ENCODE assay signal across 27 cellular contexts in the genomic region with DNA sequence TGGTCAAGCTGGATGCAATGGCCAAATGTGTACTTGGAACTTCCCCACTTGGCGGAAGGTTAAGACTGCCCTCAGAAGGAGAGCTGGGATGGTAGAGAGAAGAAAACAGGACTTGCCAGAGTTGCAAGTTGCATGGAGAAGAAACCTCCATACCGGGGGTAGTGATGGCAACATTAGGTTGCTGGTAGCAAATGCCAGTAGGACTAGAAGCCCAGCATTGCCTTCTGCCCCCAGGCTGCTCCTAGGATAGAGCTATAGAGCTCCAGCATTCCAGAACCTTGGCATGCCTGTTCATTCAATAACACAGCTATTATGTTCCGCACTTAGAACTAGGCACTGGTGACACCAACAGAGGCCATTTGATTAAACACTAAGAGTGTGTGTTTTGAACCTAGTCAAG. TPM values are rescaled to one million over a fixed set of nuclear protein-coding genes. Genes with fewer than 3 reads are reported as not detected.
DNase-seq lines count a peak whose midpoint lies in the region; ATAC-seq lines count a peak whose summit lies in the region.
"Had no signal": no experiment of that assay in that cellular context is flagged by ENCODE, and none has a peak within 500 bp of the region (broad histone marks: within the 10 kb centered on the region; RNA-seq: fewer than 3 reads in every experiment).

No MANE protein-coding gene starts in this region.

- H3K4me1 Mint-ChIP-seq in CD4-positive, CD25-positive, alpha-beta regulatory T cell = peaks cover 4 to 47% (median 36%) of the 10 kb centered on the region in 4 donors
- H3K4me1 Mint-ChIP-seq in dendritic cell treated with granulocyte-macrophage colony-stimulating factor and Interleukin-4, amounts not matched to agents 40 ng/mL and 50 ng/mL, for 4 days (ENCODE audit: low read depth) = peaks cover 87% of the 10 kb centered on the region
- H3K4me1 Mint-ChIP-seq in stimulated activated effector memory CD8-positive, alpha-beta T cell treated with anti-CD3 and anti-CD28 coated beads, Interleukin-12 subunit alpha, Interleukin-12 subunit beta, amount 100 ng/mL, for 72 hours = peaks cover 64% of the 10 kb centered on the region
- H3K4me1 Mint-ChIP-seq: mesothelial cell of epicardium had no signal

- no peak overlapping the region for H2AFZ ChIP-seq in Karpas-422 (ENCODE audit: low read length)

- H3K4me3 Mint-ChIP-seq in CD4-positive, CD25-positive, alpha-beta regulatory T cell = no peak overlapping the region
- H3K4me3 Mint-ChIP-seq in dendritic cell treated with granulocyte-macrophage colony-stimulating factor and Interleukin-4, amounts not matched to agents 40 ng/mL and 50 ng/mL, for 4 days = no peak overlapping the region
- H3K4me3 Mint-ChIP-seq in stimulated activated effector memory CD8-positive, alpha-beta T cell treated with anti-CD3 and anti-CD28 coated beads, Interleukin-12 subunit alpha, Interleukin-12 subunit beta, amount 100 ng/mL, for 72 hours = no peak overlapping the region
- H3K4me3 Mint-ChIP-seq: activated CD4-positive, alpha-beta memory T cell treated with anti-CD3 and anti-CD28 coated beads, Interleukin-2, amount 10 ng/mL, durations not matched to agents 7 days and 5 days; activated naive CD8-positive, alpha-beta T cell treated with anti-CD3 and anti-CD28 coated beads, Interleukin-2, amount 50 U/mL, for 24 hours; mesothelial cell of epicardium had no signal

- H3K36me3 Mint-ChIP-seq in CD4-positive, CD25-positive, alpha-beta regulatory T cell = peaks cover 8% of the 10 kb centered on the region
- peaks cover 48% of the 10 kb centered on the region for H3K36me3 Mint-ChIP-seq in dendritic cell treated with granulocyte-macrophage colony-stimulating factor and Interleukin-4, amounts not matched to agents 40 ng/mL and 50 ng/mL, for 4 days (ENCODE audit: low read depth)
- peaks cover 18% of the 10 kb centered on the region for H3K36me3 Mint-ChIP-seq in stimulated activated effector memory CD8-positive, alpha-beta T cell treated with anti-CD3 and anti-CD28 coated beads, Interleukin-12 subunit alpha, Interleukin-12 subunit beta, amount 100 ng/mL, for 72 hours
- H3K36me3 Mint-ChIP-seq: mesothelial cell of epicardium had no signal

- no peaks in the 10 kb centered on the region for H3K27me3 Mint-ChIP-seq in CD4-positive, CD25-positive, alpha-beta regulatory T cell
- H3K27me3 Mint-ChIP-seq in dendritic cell treated with granulocyte-macrophage colony-stimulating factor and Interleukin-4, amounts not matched to agents 40 ng/mL and 50 ng/mL, for 4 days = no peaks in the 10 kb centered on the region
- H3K27me3 Mint-ChIP-seq: activated CD4-positive, alpha-beta memory T cell treated with anti-CD3 and anti-CD28 coated beads, Interleukin-2, amount 10 ng/mL, durations not matched to agents 7 days and 5 days; activated naive CD8-positive, alpha-beta T cell treated with anti-CD3 and anti-CD28 coated beads, Interleukin-2, amount 50 U/mL, for 24 hours; naive thymus-derived CD4-positive, alpha-beta T cell had no signal

- no peak for DNase-seq in CD4-positive, CD25-positive, alpha-beta regulatory T cell
- DNase-seq in Karpas-422 (no peak), NCI-H2029 (lab: John Stamatoyannopoulos, UW) (no peak), NCI-H1092 (lab: John Stamatoyannopoulos, UW) (no peak)
- DNase-seq in stimulated activated effector memory CD8-positive, alpha-beta T cell treated with anti-CD3 and anti-CD28 coated beads, Interleukin-12 subunit alpha, Interleukin-12 subunit beta, amount 100 ng/mL, for 72 hours (ENCODE audit: low spot score in 2 of 2) = no peak
- DNase-seq: activated CD4-positive, alpha-beta memory T cell treated with anti-CD3 and anti-CD28 coated beads, Interleukin-2, amount 10 ng/mL, durations not matched to agents 7 days and 5 days; activated effector memory CD4-positive, alpha-beta T cell treated with Interleukin-2 at 50 U/mL for 16 hours; activated naive CD8-positive, alpha-beta T cell treated with anti-CD3 and anti-CD28 coated beads, Interleukin-2, amount 50 U/mL, for 24 hours; left ventricle myocardium superior; naive thymus-derived CD4-positive, alpha-beta T cell; NCI-H2081; NCI-H2227 treated with DMSO at 0.1 percent for 48 hours; NCI-H69 had no signal

- H3K4me1 ChIP-seq in CD4-positive, CD25-positive, alpha-beta regulatory T cell (ENCODE audit: control insufficient read depth, insufficient read depth, low read length, poor library complexity, severe bottlenecking) = peaks cover 37% of the 10 kb centered on the region
- H3K4me1 ChIP-seq in Karpas-422 (ENCODE audit: low read length) = peaks cover 97% of the 10 kb centered on the region

- peak overlapping the region in 2 of 3 donors; percentile 88 to 94 for H3K27ac Mint-ChIP-seq in CD4-positive, CD25-positive, alpha-beta regulatory T cell
- H3K27ac Mint-ChIP-seq in dendritic cell treated with granulocyte-macrophage colony-stimulating factor and Interleukin-4, amounts not matched to agents 40 ng/mL and 50 ng/mL, for 4 days = peak overlapping the region; percentile 88
- peak overlapping the region; percentile 98 for H3K27ac Mint-ChIP-seq in stimulated activated effector memory CD8-positive, alpha-beta T cell treated with anti-CD3 and anti-CD28 coated beads, Interleukin-12 subunit alpha, Interleukin-12 subunit beta, amount 100 ng/mL, for 72 hours
- H3K27ac Mint-ChIP-seq: activated CD4-positive, alpha-beta memory T cell treated with anti-CD3 and anti-CD28 coated beads, Interleukin-2, amount 10 ng/mL, durations not matched to agents 7 days and 5 days; mesothelial cell of epicardium had no signal

- H4K20me1 ChIP-seq in Karpas-422 (ENCODE audit: insufficient read depth, low read depth, low read length) = peaks cover 4% of the 10 kb centered on the region; the same call in 1 of the 2 replicates

- H3K9me3 Mint-ChIP-seq in CD4-positive, CD25-positive, alpha-beta regulatory T cell = no peaks in the 10 kb centered on the region
- no peaks in the 10 kb centered on the region for H3K9me3 Mint-ChIP-seq in dendritic cell treated with granulocyte-macrophage colony-stimulating factor and Interleukin-4, amounts not matched to agents 40 ng/mL and 50 ng/mL, for 4 days
- no peaks in the 10 kb centered on the region for H3K9me3 Mint-ChIP-seq in stimulated activated effector memory CD8-positive, alpha-beta T cell treated with anti-CD3 and anti-CD28 coated beads, Interleukin-12 subunit alpha, Interleukin-12 subunit beta, amount 100 ng/mL, for 72 hours
- H3K9me3 Mint-ChIP-seq: activated CD4-positive, alpha-beta memory T cell treated with anti-CD3 and anti-CD28 coated beads, Interleukin-2, amount 10 ng/mL, durations not matched to agents 7 days and 5 days; activated naive CD8-positive, alpha-beta T cell treated with anti-CD3 and anti-CD28 coated beads, Interleukin-2, amount 50 U/mL, for 24 hours; mesothelial cell of epicardium; naive thymus-derived CD4-positive, alpha-beta T cell had no signal

- H3K9me3 ChIP-seq in CD4-positive, CD25-positive, alpha-beta regulatory T cell (ENCODE audit: control insufficient read depth in 2 of 2, low read length in 2 of 2) = no peaks in the 10 kb centered on the region
- no peaks in the 10 kb centered on the region for H3K9me3 ChIP-seq in Karpas-422 (ENCODE audit: low read length)

- no peaks in the 10 kb centered on the region for H3K27me3 ChIP-seq in CD4-positive, CD25-positive, alpha-beta regulatory T cell (ENCODE audit: control insufficient read depth, insufficient read depth, low read length)
- H3K27me3 ChIP-seq in Karpas-422 (ENCODE audit: low read length) = no peaks in the 10 kb centered on the region

- H3K9ac ChIP-seq in Karpas-422 (ENCODE audit: low read length) = peak overlapping the region; percentile 88; the same call in 1 of the 2 replicates

- H3K4me3 ChIP-seq in CD4-positive, CD25-positive, alpha-beta regulatory T cell (ENCODE audit: low read depth, low read length) = no peak overlapping the region
- no peak overlapping the region for H3K4me3 ChIP-seq in Karpas-422 (ENCODE audit: low read length)
- H3K4me3 ChIP-seq: skin epidermis had no signal

- peak overlapping the region; percentile 88 for H3K4me2 ChIP-seq in Karpas-422 (ENCODE audit: low read depth, low read length, poor library complexity, severe bottlenecking)

- peaks cover 71% of the 10 kb centered on the region for H3K79me2 ChIP-seq in Karpas-422 (ENCODE audit: low read length)

- H3K27ac ChIP-seq in CD4-positive, CD25-positive, alpha-beta regulatory T cell (ENCODE audit: insufficient read depth, low read length, poor library complexity, severe bottlenecking) = no peak overlapping the region
- peak overlapping the region; percentile 99 for H3K27ac ChIP-seq in Karpas-422 (ENCODE audit: low read length)
- H3K27ac ChIP-seq: C4-2B had no signal

- intact Hi-C loops in dendritic cell treated with granulocyte-macrophage colony-stimulating factor and Interleukin-4, amounts not matched to agents 40 ng/mL and 50 ng/mL, for 4 days (cut with micrococcal nuclease) = no loop called here

- H3K9me2 ChIP-seq in Karpas-422 (replicated peaks; ENCODE audit: insufficient read depth, low read length) = no peaks in the 10 kb centered on the region

- no peaks in the 10 kb centered on the region for H3K36me3 ChIP-seq in CD4-positive, CD25-positive, alpha-beta regulatory T cell (ENCODE audit: control insufficient read depth, insufficient read depth, low read length)
- H3K36me3 ChIP-seq in Karpas-422 (ENCODE audit: insufficient read depth, low read length) = no peaks in the 10 kb centered on the region

- no peak for ATAC-seq in CD4-positive, CD25-positive, alpha-beta regulatory T cell (ENCODE audit: low read depth in 2 of 2)
- no peak for ATAC-seq in stimulated activated effector memory CD8-positive, alpha-beta T cell treated with anti-CD3 and anti-CD28 coated beads, Interleukin-12 subunit alpha, Interleukin-12 subunit beta, amount 100 ng/mL, for 72 hours
- no peak for ATAC-seq in HG02885 (IDR thresholded peaks at IDR 0.05; ENCODE audit: poor library complexity, unreplicated experiment)
- no peak for ATAC-seq in HG03196 (IDR thresholded peaks at IDR 0.05; ENCODE audit: unreplicated experiment)
- ATAC-seq: activated CD4-positive, CD25-positive, alpha-beta regulatory T cell treated with anti-CD3 and anti-CD28 coated beads, Interleukin-2, amount 50 U/mL, for 24 hours; activated naive CD8-positive, alpha-beta T cell treated with anti-CD3 and anti-CD28 coated beads, Interleukin-2, amount 50 U/mL, for 24 hours; left ventricle myocardium superior; naive thymus-derived CD4-positive, alpha-beta T cell had no signal

RNA-seq across cellular contexts. Expression of gene TFEB, which starts 26.6 kb away (rescaled TPM):
- total RNA-seq in CD4-positive, CD25-positive, alpha-beta regulatory T cell = 26.7 TPM
- 10 to 100 TPM in 1 of 4 donors, 1 to 10 TPM in 3; 8.0 to 11.0 (median 8.7) TPM for polyA plus RNA-seq in CD4-positive, CD25-positive, alpha-beta regulatory T cell
- total RNA-seq in Karpas-422 (2014; rRNA removed; shearing (Covaris generic); ENCODE audit: low replicate concordance) = 72.3 and 117 TPM in 2 replicates

RNA-seq across cellular contexts. Expression of gene PGC, which starts 38.3 kb away (rescaled TPM):
- not detected for total RNA-seq in CD4-positive, CD25-positive, alpha-beta regulatory T cell
- polyA plus RNA-seq in CD4-positive, CD25-positive, alpha-beta regulatory T cell = not detected
- not detected in 2 replicates for total RNA-seq in Karpas-422 (2014; rRNA removed; shearing (Covaris generic); ENCODE audit: low replicate concordance)
- total RNA-seq: activated CD4-positive, alpha-beta memory T cell treated with anti-CD3 and anti-CD28 coated beads, Interleukin-2, amount 10 ng/mL, durations not matched to agents 7 days and 5 days; H4; left ventricle myocardium superior; M059J; mesothelial cell of epicardium; naive thymus-derived CD4-positive, alpha-beta T cell; omental fat pad; SK-MEL-5; T-helper 1 cell treated with Interleukin-12 subunit alpha and Interleukin-12 subunit beta and Interleukin-4 antibody, amounts not matched to agents 30 ng/mL and 1 ng/mL, for 36 hours; urinary bladder had no signal
- polyA plus RNA-seq: AG04450; naive thymus-derived CD4-positive, alpha-beta T cell; urinary bladder had no signal
